Comparison of ENCODE assay signal across 8 cellular contexts in genomic region chr1:224183591-224184312, GRCh38. TPM values are rescaled to one million over a fixed set of nuclear protein-coding genes. Genes with fewer than 3 reads are reported as not detected.
DNase-seq lines count a peak whose midpoint lies in the region; ATAC-seq and TF ChIP-seq lines count a peak whose summit lies in the region.

No MANE protein-coding gene starts in this region.

- TF ChIP-seq CTCF in Caco-2 (IDR thresholded peaks at IDR 0.05; ENCODE audit: insufficient read depth in 1 of 2, low read depth in 1 of 2, low read length in 1 of 2, severe bottlenecking in 1 of 2, unreplicated experiment in 1 of 2) (no peak), OCI-LY7 (conservative IDR thresholded peaks at IDR 0.05; ENCODE audit: low read length) (peak; percentile 52), fibroblast of pulmonary artery (IDR thresholded peaks at IDR 0.05; ENCODE audit: low read length, missing control alignments) (no peak), nephron (IDR thresholded peaks at IDR 0.05; ENCODE audit: unreplicated experiment in 3 of 3) (no peak), suprapubic skin (IDR thresholded peaks at IDR 0.05) (no peak)

- CTCF ChIA-PET in Caco-2 (lab: Charles Lee): no interaction called here
- CTCF ChIA-PET in OCI-LY7 (lab: Charles Lee; ENCODE audit: unreplicated experiment): no interaction called here

- DNase-seq in Caco-2 (peak; percentile 49 to 68), OCI-LY7 (ENCODE audit: low spot score) (peak; percentile 80), fibroblast of pulmonary artery (ENCODE audit: low read depth) (peak; percentile 62), suprapubic skin (ENCODE audit: low spot score in 2 of 2) (peak in 1 of 2 donors; percentile 74)
- DNase-seq in activated T-helper 1 cell treated with anti-CD3 and anti-CD28 coated beads, Interleukin-2, amount 50 U/mL, for 16 hours (ENCODE audit: low read depth in 1 of 2, low spot score in 1 of 2): peak; percentile 20 to 45

- H3K4me3 ChIP-seq in Caco-2 (ENCODE audit: low read depth, low read length) (peak overlapping the region; percentile 92), OCI-LY7 (ENCODE audit: low read depth, low read length, poor library complexity, severe bottlenecking) (peak overlapping the region; percentile 75), fibroblast of pulmonary artery (replicated peaks; ENCODE audit: low read depth, low read length) (peak overlapping the region; percentile 80), suprapubic skin (peak overlapping the region; percentile 99)

- H3K36me3 Mint-ChIP-seq in Caco-2 (ENCODE audit: insufficient read depth, unreplicated experiment) (peaks cover 6% of the 10 kb centered on the region), nephron (ENCODE audit: low read depth) (peaks cover 25% of the 10 kb centered on the region)

- peaks cover 54% of the 10 kb centered on the region for H3K79me2 ChIP-seq in OCI-LY7 (ENCODE audit: insufficient read depth, low read depth, low read length)

- BruUV-seq in Caco-2 (replicated peaks; lab: Mats Ljungman, UMichigan) (no TSS peak), OCI-LY7 (replicated peaks; lab: Mats Ljungman, UMichigan) (no TSS peak)

- H3K4me1 ChIP-seq in Caco-2 (peaks cover 6% of the 10 kb centered on the region), OCI-LY7 (ENCODE audit: insufficient read depth, low read length, poor library complexity, severe bottlenecking) (peaks cover 47% of the 10 kb centered on the region), suprapubic skin (peaks cover 49% of the 10 kb centered on the region)

- peak overlapping the region; percentile 96 for H3K27ac ChIP-seq in OCI-LY7 (ENCODE audit: low read depth, low read length, poor library complexity, severe bottlenecking)
- peak overlapping the region; percentile 98 for H3K27ac ChIP-seq in suprapubic skin

- H3K27me3 ChIP-seq in Caco-2 (replicated peaks; ENCODE audit: control insufficient read depth, insufficient read depth, low read length) (no peaks in the 10 kb centered on the region), suprapubic skin (no peaks in the 10 kb centered on the region)

- 0% methylated on average over 12 of the region's 53 CpGs for WGBS in suprapubic skin

- no peaks in the 10 kb centered on the region for H3K27me3 Mint-ChIP-seq in Caco-2 (ENCODE audit: insufficient read depth, unreplicated experiment)
- H3K27me3 Mint-ChIP-seq in nephron (ENCODE audit: low read depth): no peaks in the 10 kb centered on the region

- H3K36me3 ChIP-seq in Caco-2 (ENCODE audit: control insufficient read depth, insufficient read depth, low read length) (no peaks in the 10 kb centered on the region), OCI-LY7 (ENCODE audit: insufficient read depth, low read length) (peaks cover 22% of the 10 kb centered on the region), suprapubic skin (no peaks in the 10 kb centered on the region)

- H2AFZ ChIP-seq in OCI-LY7 (ENCODE audit: low read length): no peak overlapping the region; the same call in 1 of the 2 replicates

- H3K27ac Mint-ChIP-seq in Caco-2 (ENCODE audit: unreplicated experiment) (peak overlapping the region; percentile 35), nephron (peak overlapping the region; percentile 93 to 98 (median 96))

- H3K4me3 Mint-ChIP-seq in Caco-2 (ENCODE audit: unreplicated experiment) (peak overlapping the region; percentile 83), nephron (peak overlapping the region; percentile 78 to 97 (median 96))

- peak overlapping the region; percentile 66 for H3K4me2 ChIP-seq in OCI-LY7 (ENCODE audit: low read length)

- no peak for TF ChIP-seq POLR2A in suprapubic skin (IDR thresholded peaks at IDR 0.05)

- H3K9me2 ChIP-seq in OCI-LY7 (ENCODE audit: insufficient read depth, low read length): no peaks in the 10 kb centered on the region

- POLR2A ChIA-PET in Caco-2 (lab: Charles Lee) (interaction anchor here (0.6 to 1.1 kb wide), 3 partner anchors 10 to 608 kb away, joined by 3 to 6 read pairs (median 6); no protein-coding TSS in a partner anchor), OCI-LY7 (lab: Charles Lee) (interaction anchor here (0.7 to 1.4 kb wide), 6 partner anchors 14 to 173 kb away, joined by 3 to 4 read pairs (median 3); partner anchors contain the start of gene CNIH4)

- H4K20me1 ChIP-seq in OCI-LY7 (ENCODE audit: insufficient read depth, low read length): 0 out of 2 replicates have a peak, but pooled peaks cover 5% of the 10 kb centered on the region

- H3K4me1 Mint-ChIP-seq in Caco-2 (ENCODE audit: low read depth, unreplicated experiment) (peaks cover 13% of the 10 kb centered on the region), nephron (peaks cover 23% of the 10 kb centered on the region)

- no peaks in the 10 kb centered on the region for H3K9me3 ChIP-seq in Caco-2
- H3K9me3 ChIP-seq in OCI-LY7 (ENCODE audit: low read length): peaks cover 7% of the 10 kb centered on the region; the same call in 1 of the 2 replicates
- H3K9me3 ChIP-seq in suprapubic skin: no peaks in the 10 kb centered on the region

- intact Hi-C loops in Caco-2 (cut with micrococcal nuclease; ENCODE audit: unreplicated experiment): loop anchor here (1.0 kb wide), 1 partner anchor 30 kb away; no protein-coding TSS in a partner anchor
- intact Hi-C loops in OCI-LY7 (cut with micrococcal nuclease; ENCODE audit: unreplicated experiment): loop anchor here (1.0 to 10.0 kb wide), 7 partner anchors 61 to 339 kb away; partner anchors contain the start of genes FBXO28, NVL, TP53BP2 and WDR26

- TF ChIP-seq EP300 in suprapubic skin (IDR thresholded peaks at IDR 0.05): no peak

- ATAC-seq in GM19455 (IDR thresholded peaks at IDR 0.05; ENCODE audit: unreplicated experiment) (peak; percentile 50), HG03565 (IDR thresholded peaks at IDR 0.05; ENCODE audit: unreplicated experiment) (peak; percentile 30)

- H3K9me3 Mint-ChIP-seq in Caco-2 (ENCODE audit: unreplicated experiment) (no peaks in the 10 kb centered on the region), nephron (peaks cover 5% of the 10 kb centered on the region)

RNA-seq across cellular contexts. Expression of gene DEGS1, which starts 0.7 kb away (rescaled TPM):
- total RNA-seq in Caco-2 (2022) (38.8 and 39.2 TPM in 2 replicates), OCI-LY7 (2022) (44.4 and 53.2 TPM in 2 replicates), suprapubic skin (100 to 1,000 TPM; 363 to 847 (median 705) TPM)
- 28.7 and 34.8 TPM in 2 replicates for total RNA-seq in OCI-LY7 (2014; rRNA removed; shearing (Covaris generic))
